In the genomic region with DNA sequence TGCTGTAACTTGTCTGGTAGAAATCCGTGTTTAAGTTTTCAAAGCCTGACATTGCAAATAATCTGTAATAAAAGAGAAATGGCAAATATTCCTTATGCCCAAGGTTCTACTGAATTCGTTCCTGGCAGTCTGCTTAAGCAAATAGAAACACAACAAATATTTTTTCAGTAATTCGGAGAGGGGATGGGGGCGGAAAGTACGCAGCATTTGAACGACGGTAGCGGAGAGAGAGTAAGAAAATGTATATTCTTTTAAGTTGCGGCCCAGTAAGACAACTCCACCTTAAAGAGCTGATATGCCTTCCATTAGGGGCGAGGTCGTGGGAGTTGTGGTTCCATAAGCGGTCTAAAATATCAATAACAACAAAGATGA, we compare ENCODE assay signal across 8 cellular contexts. TPM values are rescaled to one million over a fixed set of nuclear protein-coding genes. Genes with fewer than 3 reads are reported as not detected.
DNase-seq lines count a peak whose midpoint lies in the region; ATAC-seq, FAIRE-seq and TF ChIP-seq lines count a peak whose summit lies in the region.

No MANE protein-coding gene starts in this region.

- H3K27me3 ChIP-seq in heart right ventricle: peaks cover 0 to 7% (median 0%) of the 10 kb centered on the region in 7 donors
- H3K27me3 ChIP-seq in vagina: no peaks in the 10 kb centered on the region

- peaks cover 23% of the 10 kb centered on the region for H3K36me3 Mint-ChIP-seq in activated naive CD8-positive, alpha-beta T cell treated with anti-CD3 and anti-CD28 coated beads, Interleukin-2, amount 50 U/mL, for 24 hours (ENCODE audit: low read depth)

- no peaks in the 10 kb centered on the region for H3K27me3 Mint-ChIP-seq in activated naive CD8-positive, alpha-beta T cell treated with anti-CD3 and anti-CD28 coated beads, Interleukin-2, amount 50 U/mL, for 24 hours

- peak overlapping the region; percentile 96 for H3K4me3 Mint-ChIP-seq in activated naive CD8-positive, alpha-beta T cell treated with anti-CD3 and anti-CD28 coated beads, Interleukin-2, amount 50 U/mL, for 24 hours

- no peaks in the 10 kb centered on the region for H3K9me3 ChIP-seq in heart right ventricle
- H3K9me3 ChIP-seq in vagina: no peaks in the 10 kb centered on the region

- H3K36me3 ChIP-seq in heart right ventricle (peaks cover 0 to 43% (median 6%) of the 10 kb centered on the region in 9 donors), vagina (peaks cover 5 to 17% of the 10 kb centered on the region in 2 donors)

- no peaks in the 10 kb centered on the region for H3K9me3 Mint-ChIP-seq in activated naive CD8-positive, alpha-beta T cell treated with anti-CD3 and anti-CD28 coated beads, Interleukin-2, amount 50 U/mL, for 24 hours

- H3K27ac Mint-ChIP-seq in activated naive CD8-positive, alpha-beta T cell treated with anti-CD3 and anti-CD28 coated beads, Interleukin-2, amount 50 U/mL, for 24 hours: peak overlapping the region; percentile 93

- peak in 1 of 8 donors; percentile 2 for ATAC-seq in heart right ventricle
- no peak for ATAC-seq in Right ventricle myocardium inferior
- ATAC-seq in activated naive CD8-positive, alpha-beta T cell treated with anti-CD3 and anti-CD28 coated beads, Interleukin-2, amount 50 U/mL, for 24 hours: no peak
- ATAC-seq in HG03469 (IDR thresholded peaks at IDR 0.05; ENCODE audit: unreplicated experiment): no peak

- FAIRE-seq in GM19239 (lab: Jason Lieb, UNC): no peak

- H3K27ac ChIP-seq in heart right ventricle (peak overlapping the region in 9 of 10 donors; percentile 67 to 89 (median 85)), vagina (peak overlapping the region; percentile 66)

- intact Hi-C loops in heart right ventricle (cut with DNase I) (no loop called here), Right ventricle myocardium inferior (cut with DNase I) (no loop called here), lower leg skin (cut with DNase I; ENCODE audit: low total_unique reads) (no loop called here), vagina (cut with DNase I) (no loop called here)

- peaks cover 45% of the 10 kb centered on the region for H3K4me1 Mint-ChIP-seq in activated naive CD8-positive, alpha-beta T cell treated with anti-CD3 and anti-CD28 coated beads, Interleukin-2, amount 50 U/mL, for 24 hours

- DNase-seq in heart right ventricle (no peak), Right ventricle myocardium inferior (ENCODE audit: missing footprints) (no peak), lower leg skin (ENCODE audit: low spot score in 2 of 2) (no peak), vagina (ENCODE audit: extremely low spot score in 2 of 2) (no peak), GM19239 (ENCODE audit: insufficient read length, low spot score) (no peak), DMS79 (lab: John Stamatoyannopoulos, UW) (no peak)
- no peak for DNase-seq in activated naive CD8-positive, alpha-beta T cell treated with anti-CD3 and anti-CD28 coated beads, Interleukin-2, amount 50 U/mL, for 24 hours

- TF ChIP-seq POLR2A in lower leg skin (IDR thresholded peaks at IDR 0.05): no peak
- no peak for TF ChIP-seq POLR2A in vagina (IDR thresholded peaks at IDR 0.05)

- TF ChIP-seq CTCF in heart right ventricle (IDR thresholded peaks at IDR 0.05): no peak
- TF ChIP-seq CTCF in lower leg skin (IDR thresholded peaks at IDR 0.05): no peak
- no peak for TF ChIP-seq CTCF in vagina (IDR thresholded peaks at IDR 0.05)

- H3K4me1 ChIP-seq in heart right ventricle (peaks cover 0 to 38% (median 29%) of the 10 kb centered on the region in 9 donors), vagina (peaks cover 25% of the 10 kb centered on the region)

- WGBS in heart right ventricle, 2 donors: 1 to 3% methylated on average over 12 of the region's 12 CpGs
- 0 to 2% methylated on average over 12 of the region's 12 CpGs for WGBS in lower leg skin, 2 donors

- H3K4me3 ChIP-seq in heart right ventricle (peak overlapping the region; percentile 61 to 90 (median 78)), lower leg skin (ENCODE audit: low read depth, poor library complexity, severe bottlenecking) (peak overlapping the region; percentile 79), vagina (peak overlapping the region; percentile 77 to 79)

RNA-seq across cellular contexts. Expression of gene YIPF5, which starts 0.6 kb away (rescaled TPM):
- total RNA-seq in heart right ventricle (10 to 100 TPM; 24.6 to 34.9 (median 28.3) TPM), Right ventricle myocardium inferior (22.5 TPM), lower leg skin (10 to 100 TPM; 30.4 to 35.0 (median 33.2) TPM), vagina (18.2 TPM)
- polyA plus RNA-seq in heart right ventricle: 10 to 100 TPM in 1 of 2 donors, 1 to 10 TPM in 1; 3.9 to 13.4 TPM

RNA-seq across cellular contexts. Expression of gene KCTD16, which starts 0.8 kb away (rescaled TPM):
- total RNA-seq in heart right ventricle: under 1 TPM in 9 of 10 donors, not detected in 1; 0.02 to 0.42 (median 0.13) TPM
- polyA plus RNA-seq in heart right ventricle: under 1 TPM in 1 of 2 donors, not detected in 1; 0.07 TPM
- total RNA-seq in Right ventricle myocardium inferior: 0.03 TPM
- total RNA-seq in lower leg skin: not detected
- total RNA-seq in vagina: 0.25 TPM
